22 cellular contexts compared by ENCODE assay signal in the genomic region with DNA sequence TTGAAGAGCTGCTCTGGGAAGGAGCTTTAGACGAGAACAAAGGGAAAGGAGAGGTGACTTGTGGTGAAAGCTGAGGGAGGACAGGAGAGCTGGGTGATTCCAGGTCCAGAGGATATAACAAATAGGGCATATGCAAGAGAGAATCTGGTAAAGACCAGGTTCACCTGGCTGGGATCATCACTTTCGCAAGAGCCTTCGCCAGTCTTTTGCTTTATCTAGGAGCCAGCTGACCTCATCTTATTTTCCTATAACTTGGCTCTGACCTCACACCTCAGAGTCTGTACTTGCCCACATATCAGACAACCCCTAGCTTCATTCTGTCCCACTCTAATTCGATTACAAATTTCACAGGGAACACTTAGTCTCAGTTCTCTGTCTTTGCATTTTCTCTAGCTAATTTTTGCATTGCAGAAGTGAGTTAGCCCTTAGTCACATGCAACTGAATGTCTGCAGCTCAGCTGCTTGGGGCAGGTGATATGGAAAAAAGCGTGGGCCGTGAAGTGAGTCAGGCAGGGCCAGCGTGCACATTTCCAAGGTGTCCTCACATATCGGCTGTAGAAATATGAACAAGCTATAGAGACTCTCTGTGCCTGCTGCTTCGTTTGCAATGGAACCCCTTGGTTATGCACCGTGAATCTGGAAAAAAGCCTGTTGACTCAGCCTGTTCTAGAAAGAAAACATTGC. TPM values are rescaled to one million over a fixed set of nuclear protein-coding genes. Genes with fewer than 3 reads are reported as not detected.
DNase-seq lines count a peak whose midpoint lies in the region; ATAC-seq, FAIRE-seq and TF ChIP-seq lines count a peak whose summit lies in the region.
"Had no signal": no experiment of that assay in that cellular context is flagged by ENCODE, and none has a peak within 500 bp of the region (broad histone marks: within the 10 kb centered on the region; RNA-seq: fewer than 3 reads in every experiment).

No MANE protein-coding gene starts in this region.

- no peak overlapping the region for H3K4me3 Mint-ChIP-seq in activated naive CD4-positive, alpha-beta T cell treated with anti-CD3 and anti-CD28 coated beads, Interleukin-2, amount 10 ng/mL, durations not matched to agents 7 days and 5 days
- H3K4me3 Mint-ChIP-seq: activated B cell treated with CpG ODN at 0.5 μM for 24 hours, brain, T-cell had no signal

- H3K27me3 ChIP-seq in smooth muscle cell (ENCODE audit: low read depth) (no peaks in the 10 kb centered on the region), PC-9 (ENCODE audit: insufficient read depth, low read depth) (no peaks in the 10 kb centered on the region)
- H3K27me3 ChIP-seq: dorsolateral prefrontal cortex, upper lobe of right lung had no signal

- H3K27ac Mint-ChIP-seq in activated naive CD4-positive, alpha-beta T cell treated with anti-CD3 and anti-CD28 coated beads, Interleukin-2, amount 50 U/mL, for 72 hours = no peak overlapping the region
- H3K27ac Mint-ChIP-seq in activated naive CD4-positive, alpha-beta T cell treated with anti-CD3 and anti-CD28 coated beads, Interleukin-2, amount 10 ng/mL, durations not matched to agents 7 days and 5 days = no peak overlapping the region
- H3K27ac Mint-ChIP-seq: activated B cell treated with CpG ODN at 0.5 μM for 24 hours, brain, T-cell had no signal

- intact Hi-C loops in PC-9 (cut with micrococcal nuclease; ENCODE audit: unreplicated experiment) = no loop called here
- intact Hi-C loops in left ventricle myocardium superior (cut with micrococcal nuclease) = no loop called here

- H3K79me2 ChIP-seq in smooth muscle cell (ENCODE audit: low read depth) = no peaks in the 10 kb centered on the region
- H3K79me2 ChIP-seq in PC-9 (ENCODE audit: low read depth) = no peaks in the 10 kb centered on the region

- peak; percentile 88 for FAIRE-seq in RCC 7860 (lab: Jason Lieb, UNC)
- FAIRE-seq: A204.1 had no signal

- H3F3A ChIP-seq in smooth muscle cell (ENCODE audit: low read depth) = no peaks in the 10 kb centered on the region
- H3F3A ChIP-seq in PC-9 (ENCODE audit: insufficient read depth, low read depth) = no peaks in the 10 kb centered on the region

- H3K4me3 ChIP-seq in epithelial cell of proximal tubule (ENCODE audit: low read depth, low read length) (no peak overlapping the region), smooth muscle cell (no peak overlapping the region), PC-9 (no peak overlapping the region)
- H3K4me3 ChIP-seq: dorsolateral prefrontal cortex, upper lobe of right lung had no signal

- H3K36me3 Mint-ChIP-seq in activated naive CD4-positive, alpha-beta T cell treated with anti-CD3 and anti-CD28 coated beads, Interleukin-2, amount 50 U/mL, for 72 hours = no peaks in the 10 kb centered on the region
- no peaks in the 10 kb centered on the region for H3K36me3 Mint-ChIP-seq in activated naive CD4-positive, alpha-beta T cell treated with anti-CD3 and anti-CD28 coated beads, Interleukin-2, amount 10 ng/mL, durations not matched to agents 7 days and 5 days
- H3K36me3 Mint-ChIP-seq: brain, T-cell had no signal

- no peaks in the 10 kb centered on the region for H3K9me3 ChIP-seq in smooth muscle cell (replicated peaks; ENCODE audit: low read depth)
- H3K9me3 ChIP-seq in PC-9 (ENCODE audit: insufficient read depth, low read depth) = no peaks in the 10 kb centered on the region
- H3K9me3 ChIP-seq: upper lobe of right lung had no signal

- DNase-seq in activated naive CD4-positive, alpha-beta T cell treated with anti-CD3 and anti-CD28 coated beads, Interleukin-2, amount 50 U/mL, for 72 hours (ENCODE audit: low spot score in 2 of 2) = no peak
- DNase-seq in activated naive CD4-positive, alpha-beta T cell treated with anti-CD3 and anti-CD28 coated beads, Interleukin-2, amount 10 ng/mL, durations not matched to agents 7 days and 5 days = no peak
- peak; percentile 86 for DNase-seq in RCC 7860 (ENCODE audit: low spot score)
- DNase-seq in epithelial cell of proximal tubule (ENCODE audit: low read depth) = peak; percentile 77
- DNase-seq in smooth muscle cell (lab: John Stamatoyannopoulos, UW; ENCODE audit: unreplicated experiment) = no peak
- no peak for DNase-seq in PC-9
- no peak for DNase-seq in HuH-7 (ENCODE audit: low spot score)
- DNase-seq in left ventricle myocardium superior = no peak
- DNase-seq: activated B cell treated with CpG ODN at 0.5 μM for 24 hours, dorsolateral prefrontal cortex, hippocampal formation, NCI-H1417, NCI-H2171, T-cell, upper lobe of right lung had no signal

- H3K27ac ChIP-seq in smooth muscle cell (ENCODE audit: low read depth) (peak overlapping the region; percentile 62), PC-9 (no peak overlapping the region)
- H3K27ac ChIP-seq: C4-2B, dorsolateral prefrontal cortex, KMS-11, upper lobe of right lung had no signal

- H3K4me1 ChIP-seq in smooth muscle cell (ENCODE audit: low read depth) (peaks cover 4% of the 10 kb centered on the region), PC-9 (replicated peaks; ENCODE audit: insufficient read depth) (no peaks in the 10 kb centered on the region)
- H3K4me1 ChIP-seq: upper lobe of right lung had no signal

- POLR2A ChIA-PET in PC-9 (lab: Charles Lee; ENCODE audit: unreplicated experiment) = no interaction called here

- CTCF ChIA-PET in activated naive CD4-positive, alpha-beta T cell treated with anti-CD3 and anti-CD28 coated beads, Interleukin-2, amount 10 ng/mL, durations not matched to agents 7 days and 5 days (lab: Charles Lee) = no interaction called here
- CTCF ChIA-PET in PC-9 (lab: Charles Lee) = no interaction called here

- H3K4me1 Mint-ChIP-seq in activated naive CD4-positive, alpha-beta T cell treated with anti-CD3 and anti-CD28 coated beads, Interleukin-2, amount 10 ng/mL, durations not matched to agents 7 days and 5 days = no peaks in the 10 kb centered on the region
- H3K4me1 Mint-ChIP-seq: activated B cell treated with CpG ODN at 0.5 μM for 24 hours, T-cell had no signal

- no peaks in the 10 kb centered on the region for H3K9me3 Mint-ChIP-seq in activated naive CD4-positive, alpha-beta T cell treated with anti-CD3 and anti-CD28 coated beads, Interleukin-2, amount 50 U/mL, for 72 hours
- no peaks in the 10 kb centered on the region for H3K9me3 Mint-ChIP-seq in activated naive CD4-positive, alpha-beta T cell treated with anti-CD3 and anti-CD28 coated beads, Interleukin-2, amount 10 ng/mL, durations not matched to agents 7 days and 5 days
- H3K9me3 Mint-ChIP-seq: activated B cell treated with CpG ODN at 0.5 μM for 24 hours, brain had no signal

- no peak for TF ChIP-seq CTCF in epithelial cell of proximal tubule (conservative IDR thresholded peaks at IDR 0.05; ENCODE audit: low read depth, low read length)
- no peak for TF ChIP-seq CTCF in smooth muscle cell (IDR thresholded peaks at IDR 0.05; ENCODE audit: borderline replicate concordance, insufficient read depth, poor library complexity, severe bottlenecking)
- no peak for TF ChIP-seq CTCF in PC-9 (conservative IDR thresholded peaks at IDR 0.05)

- BruUV-seq in PC-9 (replicated peaks; lab: Mats Ljungman, UMichigan) = no TSS peak

- no peak overlapping the region for H3K4me2 ChIP-seq in smooth muscle cell
- no peak overlapping the region for H3K4me2 ChIP-seq in PC-9
- H3K4me2 ChIP-seq: KMS-11 had no signal

- no peak overlapping the region for H2AFZ ChIP-seq in smooth muscle cell (ENCODE audit: low read depth)
- no peak overlapping the region for H2AFZ ChIP-seq in PC-9

- H3K27me3 Mint-ChIP-seq in activated naive CD4-positive, alpha-beta T cell treated with anti-CD3 and anti-CD28 coated beads, Interleukin-2, amount 10 ng/mL, durations not matched to agents 7 days and 5 days = no peaks in the 10 kb centered on the region

- H3K36me3 ChIP-seq in smooth muscle cell (ENCODE audit: low read depth) (no peaks in the 10 kb centered on the region), PC-9 (ENCODE audit: low read depth) (no peaks in the 10 kb centered on the region)
- H3K36me3 ChIP-seq: upper lobe of right lung had no signal

- no peaks in the 10 kb centered on the region for H4K20me1 ChIP-seq in smooth muscle cell (ENCODE audit: low read depth)
- no peaks in the 10 kb centered on the region for H4K20me1 ChIP-seq in PC-9 (ENCODE audit: insufficient read depth)

- H3K9ac ChIP-seq in smooth muscle cell (ENCODE audit: low read depth) = no peak overlapping the region
- H3K9ac ChIP-seq: KMS-11 had no signal

- WGBS in smooth muscle cell (ENCODE audit: low lambda C conversion rate) = 65% methylated on average over 10 of the region's 10 CpGs

- peak; percentile 14 to 59 for ATAC-seq in activated naive CD4-positive, alpha-beta T cell treated with anti-CD3 and anti-CD28 coated beads, Interleukin-2, amount 50 U/mL, for 72 hours
- no peak for ATAC-seq in left ventricle myocardium superior
- ATAC-seq: left lobe of liver, Right ventricle myocardium inferior, sciatic nerve, T-cell, upper lobe of right lung had no signal

- H3K9me2 ChIP-seq in PC-9 (ENCODE audit: insufficient read depth) = no peaks in the 10 kb centered on the region

RNA-seq across cellular contexts. Expression of a gene that starts 7.4 kb away (rescaled TPM):
- under 1 TPM in 1 of 2 donors, not detected in 1; 0.12 TPM for total RNA-seq in activated naive CD4-positive, alpha-beta T cell treated with anti-CD3 and anti-CD28 coated beads, Interleukin-2, amount 50 U/mL, for 72 hours
- total RNA-seq in epithelial cell of proximal tubule (not detected in 2 replicates), smooth muscle cell (1.1 and 3.3 TPM in 2 replicates), PC-9 (2021) (not detected in 2 replicates), left ventricle myocardium superior (not detected)
- polyA plus RNA-seq in smooth muscle cell = 0.82 and 2.2 TPM in 2 replicates
- total RNA-seq: activated B cell treated with CpG ODN at 0.5 μM for 24 hours, Right ventricle myocardium inferior, upper lobe of right lung had no signal

RNA-seq across cellular contexts. Expression of a gene that starts 43.9 kb away (rescaled TPM):
- under 1 TPM in 1 of 2 donors, not detected in 1; 0.62 TPM for total RNA-seq in activated naive CD4-positive, alpha-beta T cell treated with anti-CD3 and anti-CD28 coated beads, Interleukin-2, amount 50 U/mL, for 72 hours
- total RNA-seq in epithelial cell of proximal tubule = 6.1 and 14.9 TPM in 2 replicates
- 632 and 642 TPM in 2 replicates for total RNA-seq in smooth muscle cell
- polyA plus RNA-seq in smooth muscle cell = 756 and 808 TPM in 2 replicates
- total RNA-seq in PC-9 (2021) = 2.8 and 3.2 TPM in 2 replicates
- total RNA-seq in left ventricle myocardium superior = 6.0 TPM
- total RNA-seq: activated B cell treated with CpG ODN at 0.5 μM for 24 hours had no signal

Comparison
In these comparisons a context has a peak if more than half of its experiments do, and no peak if none do; other contexts are left out.
1. DNase-seq: peak in RCC 7860 (single experiment) and epithelial cell of proximal tubule (single experiment); none in activated naive CD4-positive, alpha-beta T cell treated with anti-CD3 and anti-CD28 coated beads, Interleukin-2, amount 50 U/mL, for 72 hours (0 of 2), activated naive CD4-positive, alpha-beta T cell treated with anti-CD3 and anti-CD28 coated beads, Interleukin-2, amount 10 ng/mL, durations not matched to agents 7 days and 5 days (single experiment), smooth muscle cell (single experiment), PC-9 (0 of 2), HuH-7 (single experiment) and left ventricle myocardium superior (single experiment).
2. RNA of a gene that starts 43.9 kb away (total RNA-seq): 632 to 642 TPM in smooth muscle cell; 6.1 to 14.9 TPM in epithelial cell of proximal tubule, 6.0 TPM in left ventricle myocardium superior (single experiment), 2.8 to 3.2 TPM in PC-9 and 0.62 TPM in activated naive CD4-positive, alpha-beta T cell treated with anti-CD3 and anti-CD28 coated beads, Interleukin-2, amount 50 U/mL, for 72 hours; every median in the first group is over 10 times any median in the second.